In the genomic region with DNA sequence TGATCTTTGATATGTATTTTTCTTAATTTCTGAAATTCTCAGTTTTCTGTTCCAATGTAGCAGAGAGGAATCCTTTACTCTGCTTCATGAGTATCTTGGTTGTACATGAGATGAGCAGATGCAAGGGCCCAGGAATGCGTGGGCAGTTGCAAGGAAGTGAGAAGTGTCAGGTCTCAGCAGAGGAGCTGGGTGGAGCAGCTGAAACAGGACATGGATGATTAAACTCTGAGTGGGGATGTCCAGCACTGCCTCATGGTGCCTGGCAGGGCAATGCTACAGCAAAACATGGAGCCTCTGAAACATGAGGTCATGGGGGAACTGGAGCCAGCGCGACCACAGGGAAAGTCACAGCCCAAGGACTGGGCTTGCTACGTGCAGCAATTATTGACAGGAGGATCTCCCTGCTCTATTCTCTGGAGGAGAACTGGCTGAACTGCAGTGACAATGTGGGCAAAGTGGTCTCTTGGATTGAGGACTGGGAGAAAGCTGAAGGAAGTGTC, we compare ENCODE assay signal across 9 cellular contexts. TPM values are rescaled to one million over a fixed set of nuclear protein-coding genes. Genes with fewer than 3 reads are reported as not detected.
DNase-seq lines count a peak whose midpoint lies in the region; ATAC-seq, FAIRE-seq and TF ChIP-seq lines count a peak whose summit lies in the region.
"Had no signal": no experiment of that assay in that cellular context is flagged by ENCODE, and none has a peak within 500 bp of the region (broad histone marks: within the 10 kb centered on the region; RNA-seq: fewer than 3 reads in every experiment).

No MANE protein-coding gene starts in this region.

- peak; percentile 85 for ATAC-seq in GM21526 (IDR thresholded peaks at IDR 0.05; ENCODE audit: low FRiP score, unreplicated experiment)

- peaks cover 3% of the 10 kb centered on the region for H3K27me3 Mint-ChIP-seq in activated T-helper 2 cell treated with anti-CD3 and anti-CD28 coated beads, Interferon-gamma antibody, Interleukin-2, Interleukin-4, amounts not matched to agents 10 μg/mL and 5 μg/mL and 100 μg/mL, durations not matched to agents 14 hours and 24 hours and 36 hours (ENCODE audit: low read depth)

- peak; percentile 57 for FAIRE-seq in HTR-8/SVneo (lab: Jason Lieb, UNC)
- FAIRE-seq: islet of Langerhans had no signal

- peak overlapping the region; percentile 37 for H3K4me2 ChIP-seq in osteoblast (ENCODE audit: insufficient read depth, low read length)

- peak; percentile 86 for DNase-seq in GM12865 (ENCODE audit: low read depth)
- DNase-seq in HTR-8/SVneo (ENCODE audit: insufficient read length, low spot score), result peak; percentile 61
- DNase-seq in cardiac fibroblast (ENCODE audit: low read depth in 2 of 2), result peak; percentile 59 to 85
- peak; percentile 82 for DNase-seq in osteoblast (ENCODE audit: insufficient read length, low spot score, missing footprints)
- no peak for DNase-seq in NCI-H524 (lab: John Stamatoyannopoulos, UW)
- no peak for DNase-seq in activated T-helper 2 cell treated with anti-CD3 and anti-CD28 coated beads, Interferon-gamma antibody, Interleukin-2, Interleukin-4, amounts not matched to agents 10 μg/mL and 5 μg/mL and 100 μg/mL, durations not matched to agents 14 hours and 24 hours and 36 hours (ENCODE audit: low spot score)
- DNase-seq in erythroblast (lab: John Stamatoyannopoulos, UW), result no peak

- peaks cover 25% of the 10 kb centered on the region for H3K4me1 Mint-ChIP-seq in activated T-helper 2 cell treated with anti-CD3 and anti-CD28 coated beads, Interferon-gamma antibody, Interleukin-2, Interleukin-4, amounts not matched to agents 10 μg/mL and 5 μg/mL and 100 μg/mL, durations not matched to agents 14 hours and 24 hours and 36 hours (ENCODE audit: low read depth)

- H3K9me3 Mint-ChIP-seq in activated T-helper 2 cell treated with anti-CD3 and anti-CD28 coated beads, Interferon-gamma antibody, Interleukin-2, Interleukin-4, amounts not matched to agents 10 μg/mL and 5 μg/mL and 100 μg/mL, durations not matched to agents 14 hours and 24 hours and 36 hours, result no peaks in the 10 kb centered on the region

- no peaks in the 10 kb centered on the region for H3K79me2 ChIP-seq in osteoblast (ENCODE audit: insufficient read depth, low read length)

- H3K4me3 ChIP-seq in GM12865 (ENCODE audit: low read depth, low read length) (no peak overlapping the region), cardiac fibroblast (replicated peaks in 1 of 2; ENCODE audit: low read depth in 2 of 2, low read length in 2 of 2) (no peak overlapping the region), osteoblast (ENCODE audit: insufficient read depth, low read length) (no peak overlapping the region)

- intact Hi-C loops in activated T-helper 2 cell treated with anti-CD3 and anti-CD28 coated beads, Interferon-gamma antibody, Interleukin-2, Interleukin-4, amounts not matched to agents 10 μg/mL and 5 μg/mL and 100 μg/mL, durations not matched to agents 14 hours and 24 hours and 36 hours (cut with micrococcal nuclease), result loop anchor here (2.0 kb wide), 1 partner anchor 32 kb away; no protein-coding TSS in a partner anchor

- H3K27ac ChIP-seq in osteoblast (ENCODE audit: low read depth, low read length), result peak overlapping the region; percentile 20

- TF ChIP-seq CTCF in GM12865 (IDR thresholded peaks at IDR 0.05; ENCODE audit: insufficient read depth, low read depth, low read length, missing control alignments) (no peak), cardiac fibroblast (IDR thresholded peaks at IDR 0.05; ENCODE audit: low read depth, low read length) (no peak), osteoblast (IDR thresholded peaks at IDR 0.05; ENCODE audit: extremely low read depth, low read depth, low read length) (no peak)

- no peaks in the 10 kb centered on the region for H3K36me3 Mint-ChIP-seq in activated T-helper 2 cell treated with anti-CD3 and anti-CD28 coated beads, Interferon-gamma antibody, Interleukin-2, Interleukin-4, amounts not matched to agents 10 μg/mL and 5 μg/mL and 100 μg/mL, durations not matched to agents 14 hours and 24 hours and 36 hours (ENCODE audit: low read depth)

- H3K27ac Mint-ChIP-seq in activated T-helper 2 cell treated with anti-CD3 and anti-CD28 coated beads, Interferon-gamma antibody, Interleukin-2, Interleukin-4, amounts not matched to agents 10 μg/mL and 5 μg/mL and 100 μg/mL, durations not matched to agents 14 hours and 24 hours and 36 hours, result no peak overlapping the region

- H4K20me1 ChIP-seq in osteoblast (ENCODE audit: insufficient read depth, low read length), result no peaks in the 10 kb centered on the region

- peaks cover 24% of the 10 kb centered on the region for H3K4me1 ChIP-seq in osteoblast (ENCODE audit: insufficient read depth, low read length)

- TF ChIP-seq POLR2A in erythroblast (IDR thresholded peaks at IDR 0.05; ENCODE audit: low read length), result no peak

- peak overlapping the region; percentile 63 for H2AFZ ChIP-seq in osteoblast (ENCODE audit: low read length)

- H3K9me3 ChIP-seq in osteoblast (ENCODE audit: low read depth, low read length), result no peaks in the 10 kb centered on the region

- H3K36me3 ChIP-seq in osteoblast (ENCODE audit: insufficient read depth, low read length), result no peaks in the 10 kb centered on the region

- no peak overlapping the region for H3K4me3 Mint-ChIP-seq in activated T-helper 2 cell treated with anti-CD3 and anti-CD28 coated beads, Interferon-gamma antibody, Interleukin-2, Interleukin-4, amounts not matched to agents 10 μg/mL and 5 μg/mL and 100 μg/mL, durations not matched to agents 14 hours and 24 hours and 36 hours (ENCODE audit: low read depth)

- H3K27me3 ChIP-seq in osteoblast (ENCODE audit: insufficient read depth, low read length), result no peaks in the 10 kb centered on the region

RNA-seq across cellular contexts. Expression of gene COLGALT2, which starts 48.4 kb away (rescaled TPM):
- total RNA-seq in osteoblast, result 1.1 and 1.2 TPM in 2 replicates
- 0.59 and 0.74 TPM in 2 replicates for total RNA-seq in activated T-helper 2 cell treated with anti-CD3 and anti-CD28 coated beads, Interferon-gamma antibody, Interleukin-2, Interleukin-4, amounts not matched to agents 10 μg/mL and 5 μg/mL and 100 μg/mL, durations not matched to agents 14 hours and 24 hours and 36 hours

Comparison
In these comparisons a context has a peak if more than half of its experiments do, and no peak if none do; other contexts are left out.
1. DNase-seq: peak in GM12865 (single experiment), HTR-8/SVneo (single experiment), cardiac fibroblast (2 of 2) and osteoblast (single experiment); none in NCI-H524 (0 of 2), activated T-helper 2 cell treated with anti-CD3 and anti-CD28 coated beads, Interferon-gamma antibody, Interleukin-2, Interleukin-4, amounts not matched to agents 10 μg/mL and 5 μg/mL and 100 μg/mL, durations not matched to agents 14 hours and 24 hours and 36 hours (single experiment) and erythroblast (0 of 2).